In genomic region chr4:54228064-54228527, GRCh38 we compare ENCODE assay signal across 8 cellular contexts. TPM values are rescaled to one million over a fixed set of nuclear protein-coding genes. Genes with fewer than 3 reads are reported as not detected.
DNase-seq lines count a peak whose midpoint lies in the region; ATAC-seq and TF ChIP-seq lines count a peak whose summit lies in the region.

No MANE protein-coding gene starts in this region.

- H3K9me3 Mint-ChIP-seq in activated T-helper 17 cell treated with anti-CD3 and anti-CD28 coated beads, Interleukin-2, amount 50 U/mL, for 72 hours: no peaks in the 10 kb centered on the region

- H3K27ac Mint-ChIP-seq in activated T-helper 17 cell treated with anti-CD3 and anti-CD28 coated beads, Interleukin-2, amount 50 U/mL, for 72 hours: no peak overlapping the region

- H3K36me3 ChIP-seq in A673 (ENCODE audit: insufficient read depth, low read length, poor library complexity, severe bottlenecking): no peaks in the 10 kb centered on the region

- CTCF ChIA-PET in A673 (lab: Charles Lee): no interaction called here

- DNase-seq in A673 (ENCODE audit: low spot score) (peak; percentile 37), MV-4-11 (lab: John Stamatoyannopoulos, UW) (peak; percentile 2), germinal center (ENCODE audit: low spot score) (peak; percentile 72), omental fat pad (ENCODE audit: low spot score) (peak; percentile 52)

- peaks cover 5% of the 10 kb centered on the region for H3K4me1 Mint-ChIP-seq in activated T-helper 17 cell treated with anti-CD3 and anti-CD28 coated beads, Interleukin-2, amount 50 U/mL, for 72 hours

- H3K4me3 Mint-ChIP-seq in activated T-helper 17 cell treated with anti-CD3 and anti-CD28 coated beads, Interleukin-2, amount 50 U/mL, for 72 hours: peak overlapping the region; percentile 59

- H3K27ac ChIP-seq in A673 (ENCODE audit: low read depth, low read length, poor library complexity, severe bottlenecking): no peak overlapping the region

- peaks cover 6% of the 10 kb centered on the region for H3K36me3 Mint-ChIP-seq in activated T-helper 17 cell treated with anti-CD3 and anti-CD28 coated beads, Interleukin-2, amount 50 U/mL, for 72 hours (ENCODE audit: low read depth)

- intact Hi-C loops in A673 (cut with micrococcal nuclease; ENCODE audit: unreplicated experiment): loop anchor here (2.0 kb wide), 1 partner anchor 319 kb away; no protein-coding TSS in a partner anchor

- H3K27me3 Mint-ChIP-seq in activated T-helper 17 cell treated with anti-CD3 and anti-CD28 coated beads, Interleukin-2, amount 50 U/mL, for 72 hours: peaks cover 67% of the 10 kb centered on the region

- peak; percentile 61 for TF ChIP-seq CTCF in A673 (conservative IDR thresholded peaks at IDR 0.05; ENCODE audit: low read depth, low read length)
- TF ChIP-seq CTCF in GM12873 (IDR thresholded peaks at IDR 0.05; ENCODE audit: insufficient read depth, low read depth, low read length, missing control alignments): peak; percentile 75
- TF ChIP-seq CTCF in omental fat pad (IDR thresholded peaks at IDR 0.05): peak in 1 of 3 donors; percentile 45

- POLR2A ChIA-PET in A673 (lab: Charles Lee; ENCODE audit: low non-redundant PET): no interaction called here

- H3K27me3 ChIP-seq in A673 (replicated peaks; ENCODE audit: insufficient read depth, low read depth, low read length, poor library complexity): peaks cover 82% of the 10 kb centered on the region

- peak; percentile 40 for ATAC-seq in activated T-helper 17 cell treated with anti-CD3 and anti-CD28 coated beads, Interleukin-2, amount 50 U/mL, for 72 hours (replicated peaks)
- ATAC-seq in omental fat pad (ENCODE audit: low FRiP score) (peak; percentile 72), HG03025 (IDR thresholded peaks at IDR 0.05; ENCODE audit: low FRiP score, unreplicated experiment) (no peak), GM18517 (IDR thresholded peaks at IDR 0.05; ENCODE audit: unreplicated experiment) (no peak)

- no TSS peak for BruUV-seq in A673 (replicated peaks; lab: Mats Ljungman, UMichigan)

- H3K4me3 ChIP-seq in A673 (ENCODE audit: low read depth, low read length, poor library complexity, severe bottlenecking): no peak overlapping the region

- H3K4me1 ChIP-seq in A673 (ENCODE audit: insufficient read depth, low read length, poor library complexity, severe bottlenecking): no peaks in the 10 kb centered on the region

- H3K9me3 ChIP-seq in A673 (ENCODE audit: low read depth, low read length, poor library complexity, severe bottlenecking): no peaks in the 10 kb centered on the region

RNA-seq across cellular contexts. Expression of gene PDGFRA, which starts 1.0 kb away (rescaled TPM):
- total RNA-seq in A673 (2021) (0.24 and 0.66 TPM in 2 replicates), omental fat pad (100 to 1,000 TPM; 135 to 272 (median 163) TPM)
- total RNA-seq in activated T-helper 17 cell treated with anti-CD3 and anti-CD28 coated beads, Interleukin-2, amount 50 U/mL, for 72 hours: under 1 TPM; 0.50 to 0.56 TPM

Comparison
In these comparisons a context has a peak if more than half of its experiments do, and no peak if none do; other contexts are left out.
1. DNase-seq: peak in every context shown above with its lines; median percentile 72 in germinal center; 52 in omental fat pad; 37 in A673; 2 in MV-4-11.
2. ATAC-seq: peak in activated T-helper 17 cell treated with anti-CD3 and anti-CD28 coated beads, Interleukin-2, amount 50 U/mL, for 72 hours (single experiment) and omental fat pad (single experiment); none in HG03025 (single experiment) and GM18517 (single experiment).
3. RNA of gene PDGFRA, which starts 1.0 kb away (total RNA-seq): 135 to 272 TPM in omental fat pad; 0.50 to 0.56 TPM in activated T-helper 17 cell treated with anti-CD3 and anti-CD28 coated beads, Interleukin-2, amount 50 U/mL, for 72 hours and 0.24 to 0.66 TPM in A673; every median in the first group is over 10 times any median in the second.